1 cellular context compared by ENCODE assay signal in the genomic region with DNA sequence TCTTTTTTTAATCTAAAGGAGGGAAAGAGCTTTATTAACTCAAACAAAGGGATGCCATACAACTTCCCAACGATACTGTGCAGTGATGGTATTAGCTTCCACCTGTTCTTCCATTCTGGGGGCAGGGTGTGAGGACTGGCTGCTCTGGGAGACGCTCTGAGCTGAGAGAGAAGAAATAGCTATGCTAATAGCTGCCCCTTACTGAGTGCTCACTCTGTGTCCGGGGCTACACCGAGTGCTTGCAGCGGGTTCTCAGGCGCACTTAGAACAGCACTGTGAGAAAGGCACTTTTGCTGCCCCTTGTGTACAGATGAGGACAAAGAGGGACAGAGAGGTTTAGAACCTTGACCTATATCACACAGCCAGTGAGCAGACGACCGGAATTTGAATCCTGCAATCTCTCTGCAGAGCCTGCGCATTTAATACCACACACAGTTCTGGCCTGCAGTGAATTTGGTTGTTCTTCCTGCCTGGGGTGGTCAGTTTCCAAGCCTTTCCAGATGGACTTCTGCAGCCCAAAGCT.
TF ChIP-seq lines count a peak whose summit lies in the region.

No MANE protein-coding gene starts in this region.

TF ChIP-seq in H1, 55 proteins besides CTCF, POLR2A, EP300 and RAD21 (continued from another document):
- TF ChIP-seq, protein P1, sequence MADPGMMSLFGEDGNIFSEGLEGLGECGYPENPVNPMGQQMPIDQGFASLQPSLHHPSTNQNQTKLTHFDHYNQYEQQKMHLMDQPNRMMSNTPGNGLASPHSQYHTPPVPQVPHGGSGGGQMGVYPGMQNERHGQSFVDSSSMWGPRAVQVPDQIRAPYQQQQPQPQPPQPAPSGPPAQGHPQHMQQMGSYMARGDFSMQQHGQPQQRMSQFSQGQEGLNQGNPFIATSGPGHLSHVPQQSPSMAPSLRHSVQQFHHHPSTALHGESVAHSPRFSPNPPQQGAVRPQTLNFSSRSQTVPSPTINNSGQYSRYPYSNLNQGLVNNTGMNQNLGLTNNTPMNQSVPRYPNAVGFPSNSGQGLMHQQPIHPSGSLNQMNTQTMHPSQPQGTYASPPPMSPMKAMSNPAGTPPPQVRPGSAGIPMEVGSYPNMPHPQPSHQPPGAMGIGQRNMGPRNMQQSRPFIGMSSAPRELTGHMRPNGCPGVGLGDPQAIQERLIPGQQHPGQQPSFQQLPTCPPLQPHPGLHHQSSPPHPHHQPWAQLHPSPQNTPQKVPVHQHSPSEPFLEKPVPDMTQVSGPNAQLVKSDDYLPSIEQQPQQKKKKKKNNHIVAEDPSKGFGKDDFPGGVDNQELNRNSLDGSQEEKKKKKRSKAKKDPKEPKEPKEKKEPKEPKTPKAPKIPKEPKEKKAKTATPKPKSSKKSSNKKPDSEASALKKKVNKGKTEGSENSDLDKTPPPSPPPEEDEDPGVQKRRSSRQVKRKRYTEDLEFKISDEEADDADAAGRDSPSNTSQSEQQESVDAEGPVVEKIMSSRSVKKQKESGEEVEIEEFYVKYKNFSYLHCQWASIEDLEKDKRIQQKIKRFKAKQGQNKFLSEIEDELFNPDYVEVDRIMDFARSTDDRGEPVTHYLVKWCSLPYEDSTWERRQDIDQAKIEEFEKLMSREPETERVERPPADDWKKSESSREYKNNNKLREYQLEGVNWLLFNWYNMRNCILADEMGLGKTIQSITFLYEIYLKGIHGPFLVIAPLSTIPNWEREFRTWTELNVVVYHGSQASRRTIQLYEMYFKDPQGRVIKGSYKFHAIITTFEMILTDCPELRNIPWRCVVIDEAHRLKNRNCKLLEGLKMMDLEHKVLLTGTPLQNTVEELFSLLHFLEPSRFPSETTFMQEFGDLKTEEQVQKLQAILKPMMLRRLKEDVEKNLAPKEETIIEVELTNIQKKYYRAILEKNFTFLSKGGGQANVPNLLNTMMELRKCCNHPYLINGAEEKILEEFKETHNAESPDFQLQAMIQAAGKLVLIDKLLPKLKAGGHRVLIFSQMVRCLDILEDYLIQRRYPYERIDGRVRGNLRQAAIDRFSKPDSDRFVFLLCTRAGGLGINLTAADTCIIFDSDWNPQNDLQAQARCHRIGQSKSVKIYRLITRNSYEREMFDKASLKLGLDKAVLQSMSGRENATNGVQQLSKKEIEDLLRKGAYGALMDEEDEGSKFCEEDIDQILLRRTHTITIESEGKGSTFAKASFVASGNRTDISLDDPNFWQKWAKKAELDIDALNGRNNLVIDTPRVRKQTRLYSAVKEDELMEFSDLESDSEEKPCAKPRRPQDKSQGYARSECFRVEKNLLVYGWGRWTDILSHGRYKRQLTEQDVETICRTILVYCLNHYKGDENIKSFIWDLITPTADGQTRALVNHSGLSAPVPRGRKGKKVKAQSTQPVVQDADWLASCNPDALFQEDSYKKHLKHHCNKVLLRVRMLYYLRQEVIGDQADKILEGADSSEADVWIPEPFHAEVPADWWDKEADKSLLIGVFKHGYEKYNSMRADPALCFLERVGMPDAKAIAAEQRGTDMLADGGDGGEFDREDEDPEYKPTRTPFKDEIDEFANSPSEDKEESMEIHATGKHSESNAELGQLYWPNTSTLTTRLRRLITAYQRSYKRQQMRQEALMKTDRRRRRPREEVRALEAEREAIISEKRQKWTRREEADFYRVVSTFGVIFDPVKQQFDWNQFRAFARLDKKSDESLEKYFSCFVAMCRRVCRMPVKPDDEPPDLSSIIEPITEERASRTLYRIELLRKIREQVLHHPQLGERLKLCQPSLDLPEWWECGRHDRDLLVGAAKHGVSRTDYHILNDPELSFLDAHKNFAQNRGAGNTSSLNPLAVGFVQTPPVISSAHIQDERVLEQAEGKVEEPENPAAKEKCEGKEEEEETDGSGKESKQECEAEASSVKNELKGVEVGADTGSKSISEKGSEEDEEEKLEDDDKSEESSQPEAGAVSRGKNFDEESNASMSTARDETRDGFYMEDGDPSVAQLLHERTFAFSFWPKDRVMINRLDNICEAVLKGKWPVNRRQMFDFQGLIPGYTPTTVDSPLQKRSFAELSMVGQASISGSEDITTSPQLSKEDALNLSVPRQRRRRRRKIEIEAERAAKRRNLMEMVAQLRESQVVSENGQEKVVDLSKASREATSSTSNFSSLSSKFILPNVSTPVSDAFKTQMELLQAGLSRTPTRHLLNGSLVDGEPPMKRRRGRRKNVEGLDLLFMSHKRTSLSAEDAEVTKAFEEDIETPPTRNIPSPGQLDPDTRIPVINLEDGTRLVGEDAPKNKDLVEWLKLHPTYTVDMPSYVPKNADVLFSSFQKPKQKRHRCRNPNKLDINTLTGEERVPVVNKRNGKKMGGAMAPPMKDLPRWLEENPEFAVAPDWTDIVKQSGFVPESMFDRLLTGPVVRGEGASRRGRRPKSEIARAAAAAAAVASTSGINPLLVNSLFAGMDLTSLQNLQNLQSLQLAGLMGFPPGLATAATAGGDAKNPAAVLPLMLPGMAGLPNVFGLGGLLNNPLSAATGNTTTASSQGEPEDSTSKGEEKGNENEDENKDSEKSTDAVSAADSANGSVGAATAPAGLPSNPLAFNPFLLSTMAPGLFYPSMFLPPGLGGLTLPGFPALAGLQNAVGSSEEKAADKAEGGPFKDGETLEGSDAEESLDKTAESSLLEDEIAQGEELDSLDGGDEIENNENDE (IDR thresholded peaks at IDR 0.05; ENCODE audit: insufficient replicate concordance, low read length): no peak
- TF ChIP-seq HDAC6 (IDR thresholded peaks at IDR 0.05; ENCODE audit: low read depth, low read length) (no peak), BACH1 (IDR thresholded peaks at IDR 0.05; ENCODE audit: low read length) (no peak), ASH2L (IDR thresholded peaks at IDR 0.05; ENCODE audit: low read length) (no peak), KDM1A (IDR thresholded peaks at IDR 0.05; ENCODE audit: borderline replicate concordance, low read length) (peak; percentile 68; the same call in 1 of the 2 replicates)
